In the genomic region with DNA sequence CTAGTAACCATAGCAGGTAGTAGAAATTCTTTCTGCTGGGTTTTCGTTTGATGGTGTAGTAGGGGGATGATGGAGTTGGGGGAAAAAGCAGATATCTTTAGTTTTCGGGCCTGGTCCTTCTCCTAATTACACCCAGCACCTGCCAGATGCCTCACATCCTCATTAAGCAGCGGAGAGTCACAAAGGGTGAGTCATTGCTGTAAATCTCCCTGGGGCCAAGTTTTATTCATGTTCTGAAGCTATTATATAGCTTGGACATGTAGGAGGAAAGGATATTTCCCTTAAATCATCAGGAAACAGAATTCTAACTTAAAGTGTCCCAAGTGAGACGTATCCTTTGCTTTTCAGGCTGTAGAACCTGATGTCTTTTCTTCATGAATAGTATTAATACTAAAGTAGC, we compare ENCODE assay signal across 15 cellular contexts. TPM values are rescaled to one million over a fixed set of nuclear protein-coding genes. Genes with fewer than 3 reads are reported as not detected.
DNase-seq lines count a peak whose midpoint lies in the region; ATAC-seq, FAIRE-seq and TF ChIP-seq lines count a peak whose summit lies in the region.
"Had no signal": no experiment of that assay in that cellular context is flagged by ENCODE, and none has a peak within 500 bp of the region (broad histone marks: within the 10 kb centered on the region; RNA-seq: fewer than 3 reads in every experiment).

No MANE protein-coding gene starts in this region.

- no peak overlapping the region for H2AFZ ChIP-seq in GM12878 (ENCODE audit: control insufficient read depth, low read depth, low read length)

- whole genome bisulfite sequencing in GM12878 (ENCODE audit: insufficient coverage, insufficient replicate concordance, low lambda C conversion rate, missing lambda C conversion rate), result 34% methylated on average over 4 of the region's 4 CpGs

- no peak for FAIRE-seq in GM12878 (lab: Jason Lieb, UNC)

- no peaks in the 10 kb centered on the region for H3K9me3 Mint-ChIP-seq in neural crest cell
- H3K9me3 Mint-ChIP-seq in CD4-positive, alpha-beta T cell, result no peaks in the 10 kb centered on the region
- H3K9me3 Mint-ChIP-seq: central memory CD8-positive, alpha-beta T cell had no signal

- no peaks in the 10 kb centered on the region for H3K36me3 ChIP-seq in GM12878 (ENCODE audit: control insufficient read depth in 2 of 2, insufficient read depth in 2 of 2, low read length in 1 of 2)
- H3K36me3 ChIP-seq: transverse colon had no signal

- DNase-seq in DMS53 (lab: John Stamatoyannopoulos, UW), result peak; percentile 39
- no peak for DNase-seq in DMS53 treated with DMSO at 0.1 percent for 48 hours (lab: John Stamatoyannopoulos, UW; ENCODE audit: unreplicated experiment)
- peak; percentile 29 for DNase-seq in MV-4-11 (lab: John Stamatoyannopoulos, UW)
- DNase-seq in GM12878 (ENCODE audit: low read depth, low spot score), result no peak
- no peak for DNase-seq in neural crest cell (ENCODE audit: low read depth, low spot score)
- DNase-seq in GM10266 (ENCODE audit: extremely low spot score), result no peak
- DNase-seq in G401 (ENCODE audit: low spot score), result no peak
- DNase-seq in CD4-positive, alpha-beta T cell, result no peak
- DNase-seq: 8988T; activated CD4-positive, alpha-beta T cell treated with anti-CD3 and anti-CD28 coated beads, Interleukin-2, amount 50 U/mL, for 48 hours; NCI-H1048; stimulated activated CD4-positive, alpha-beta T cell treated with anti-CD3 and anti-CD28 coated beads, Interleukin-4, amount 100 ng/mL, for 24 hours; transverse colon had no signal

- no peaks in the 10 kb centered on the region for H4K20me1 ChIP-seq in GM12878 (ENCODE audit: control insufficient read depth, insufficient read depth)

- no peak overlapping the region for H3K4me2 ChIP-seq in GM12878 (ENCODE audit: control insufficient read depth, insufficient read depth)

- no peaks in the 10 kb centered on the region for H3K9me3 ChIP-seq in GM12878 (replicated peaks; ENCODE audit: control insufficient read depth, insufficient read depth, low read length)
- no peaks in the 10 kb centered on the region for H3K9me3 ChIP-seq in CD4-positive, alpha-beta T cell (ENCODE audit: control insufficient read depth, low read length)
- H3K9me3 ChIP-seq: transverse colon had no signal

- intact Hi-C loops in GM12878 (cut with micrococcal nuclease; ENCODE audit: unreplicated experiment), result loop anchor here (10.0 kb wide), 1 partner anchor 212 kb away; no protein-coding TSS in a partner anchor
- intact Hi-C loops in CD4-positive, alpha-beta T cell (cut with DNase I, micrococcal nuclease), result loop anchor here in 1 of 2 experiments (5.0 kb wide), 1 partner anchor 145 kb away; no protein-coding TSS in a partner anchor

- H3K9ac ChIP-seq in GM12878 (ENCODE audit: control insufficient read depth, insufficient read depth, low read length), result no peak overlapping the region

- RAD21 ChIA-PET in GM12878 (lab: Charles Lee; ENCODE audit: unreplicated experiment), result interaction anchor here (0.6 to 3.0 kb wide), 6 partner anchors 11 to 245 kb away, joined by 3 to 14 read pairs (median 5); no protein-coding TSS in a partner anchor

- no peak for ATAC-seq in GM12878
- no peak for ATAC-seq in CD4-positive, alpha-beta T cell (ENCODE audit: poor library complexity)

- CTCF ChIA-PET in GM12878 (lab: Yijun Ruan, JAX), result interaction anchor here (0.7 to 7.9 kb wide), 8 partner anchors 10 to 245 kb away, joined by 3 to 115 read pairs (median 6); partner anchors contain the start of genes FOXJ2 and SLC2A3
- CTCF ChIA-PET in CD4-positive, alpha-beta T cell (lab: Charles Lee), result interaction anchor here (1.7 to 3.5 kb wide), 5 partner anchors 21 to 144 kb away, joined by 11 to 68 read pairs (median 14); no protein-coding TSS in a partner anchor

- TF ChIP-seq RAD21 in GM12878 (IDR thresholded peaks at IDR 0.05; ENCODE audit: insufficient read depth, low read depth, low read length), result no peak

- H3K4me1 ChIP-seq in GM12878 (ENCODE audit: control insufficient read depth, insufficient read depth, low read length), result no peaks in the 10 kb centered on the region

- SMC1A ChIA-PET in GM12878 (lab: Charles Lee; ENCODE audit: uncharacterized antibody, unreplicated experiment), result interaction anchor here (0.6 to 2.0 kb wide), 7 partner anchors 19 to 216 kb away, joined by 3 to 14 read pairs (median 6); no protein-coding TSS in a partner anchor

- H3K27me3 Mint-ChIP-seq in neural crest cell (ENCODE audit: low read depth), result peaks cover 4% of the 10 kb centered on the region
- no peaks in the 10 kb centered on the region for H3K27me3 Mint-ChIP-seq in CD4-positive, alpha-beta T cell
- H3K27me3 Mint-ChIP-seq: central memory CD8-positive, alpha-beta T cell had no signal

- in situ Hi-C loops in GM12878 (cut with MboI) (no loop called here), G401 (cut with HindIII; ENCODE audit: low sequenced_read_pairs) (no loop called here)

- H3K27ac ChIP-seq in GM12878 (ENCODE audit: control insufficient read depth, insufficient read depth), result no peak overlapping the region
- no peak overlapping the region for H3K27ac ChIP-seq in CD4-positive, alpha-beta T cell (ENCODE audit: low read depth, low read length)
- H3K27ac ChIP-seq: transverse colon had no signal

- H3K36me3 Mint-ChIP-seq in neural crest cell (ENCODE audit: low read depth), result no peaks in the 10 kb centered on the region
- peaks cover 6% of the 10 kb centered on the region for H3K36me3 Mint-ChIP-seq in CD4-positive, alpha-beta T cell (ENCODE audit: low read depth)

- no peak for TF ChIP-seq POLR2A in GM12878 (IDR thresholded peaks at IDR 0.05; ENCODE audit: low read depth, low read length)

- H3K4me3 ChIP-seq in GM12878, result no peak overlapping the region
- H3K4me3 ChIP-seq: transverse colon had no signal

- H3K4me1 Mint-ChIP-seq in neural crest cell, result peaks cover 5% of the 10 kb centered on the region
- H3K4me1 Mint-ChIP-seq in CD4-positive, alpha-beta T cell (ENCODE audit: low read depth), result peaks cover 43% of the 10 kb centered on the region

- POLR2A ChIA-PET in GM12878 (lab: Charles Lee), result interaction anchor here (1.1 to 2.7 kb wide), 2 partner anchors 11 kb away, joined by 4 to 13 read pairs; partner anchors contain the start of gene C3AR1
- POLR2A ChIA-PET in CD4-positive, alpha-beta T cell (lab: Charles Lee), result interaction anchor here (0.9 to 2.6 kb wide), 4 partner anchors 12 to 50 kb away, joined by 3 to 18 read pairs (median 6); partner anchors contain the start of gene FOXJ2

- no peaks in the 10 kb centered on the region for H3K27me3 ChIP-seq in GM12878 (replicated peaks in 1 of 2; ENCODE audit: control insufficient read depth in 2 of 2, insufficient read depth in 2 of 2, low read length in 1 of 2)
- no peaks in the 10 kb centered on the region for H3K27me3 ChIP-seq in CD4-positive, alpha-beta T cell (ENCODE audit: control insufficient read depth, insufficient read depth, low read length)
- H3K27me3 ChIP-seq: transverse colon had no signal

- peaks cover 10% of the 10 kb centered on the region for H3K79me2 ChIP-seq in GM12878 (ENCODE audit: control insufficient read depth, insufficient read depth, low read length)

- BruUV-seq in GM12878 (replicated peaks; lab: Mats Ljungman, UMichigan), result no TSS peak

- TF ChIP-seq CTCF in GM12878 (IDR thresholded peaks at IDR 0.05 in 2 of 3, conservative IDR thresholded peaks at IDR 0.05 in 1 of 3; ENCODE audit: control insufficient read depth in 2 of 3, extremely low read depth in 1 of 3, insufficient read depth in 1 of 3, low read depth in 3 of 3, low read length in 3 of 3) (no peak), neural crest cell (conservative IDR thresholded peaks at IDR 0.05) (no peak), GM10266 (IDR thresholded peaks at IDR 0.05; ENCODE audit: control insufficient read depth, insufficient read depth, low read depth, missing control alignments) (no peak)
- TF ChIP-seq CTCF in CD4-positive, alpha-beta T cell (IDR thresholded peaks at IDR 0.05), result no peak

- TF ChIP-seq EP300 in GM12878 (IDR thresholded peaks at IDR 0.05; ENCODE audit: borderline replicate concordance in 1 of 2, control insufficient read depth in 1 of 2, low read depth in 2 of 2, low read length in 2 of 2), result no peak

- H3K27ac Mint-ChIP-seq in neural crest cell (ENCODE audit: unreplicated experiment), result no peak overlapping the region
- H3K27ac Mint-ChIP-seq in CD4-positive, alpha-beta T cell, result no peak overlapping the region

- peak overlapping the region; percentile 28 for H3K4me3 Mint-ChIP-seq in neural crest cell
- H3K4me3 Mint-ChIP-seq in CD4-positive, alpha-beta T cell, result no peak overlapping the region
- H3K4me3 Mint-ChIP-seq: central memory CD8-positive, alpha-beta T cell had no signal

RNA-seq across cellular contexts. Expression of gene NECAP1, which starts 4.9 kb away (rescaled TPM):
- total RNA-seq in GM12878 (2013; cell fraction: nucleolus; rRNA removed), result 65.5 and 73.7 TPM in 2 replicates
- total RNA-seq in GM12878 (2014; rRNA removed) (26.9 and 35.6 TPM in 2 replicates), GM12878 (2014; rRNA removed; fragmentation: Illumina TruSeq; extraction: Trizol) (25.6 and 26.9 TPM in 2 replicates), GM12878 (2021) (18.5 and 18.9 TPM in 2 replicates), neural crest cell (25.7 and 27.3 TPM in 2 replicates)
- 11.4 TPM for polyA plus RNA-seq in GM12878 (2011; ENCODE audit: low read depth)
- polyA plus RNA-seq in GM12878 (2011; rRNA removed) (25.7 and 34.3 TPM in 2 replicates), GM12878 (2014; fragmentation: Illumina TruSeq; extraction: Trizol) (20.1 and 22.8 TPM in 2 replicates), GM12878 (2014; fragmentation: Nextera tagmentation; extraction: Ambion mirVana) (10 to 100 TPM; 16.7 to 22.3 TPM), GM12878 (2014; rRNA removed) (22.9 and 23.4 TPM in 2 replicates), GM12878 (2016; fragmentation: Nextera tagmentation; extraction: Ambion mirVana) (10 to 100 TPM; 22.2 to 24.3 TPM)
- 24.0 and 29.2 TPM in 2 replicates for polyA plus RNA-seq in GM12878 (2011; cell fraction: cytosol; rRNA removed)
- polyA plus RNA-seq in GM12878 (2011; cell fraction: nucleus; rRNA removed), result 31.9 and 33.0 TPM in 2 replicates
- 13.6 and 14.3 TPM in 2 replicates for polyA plus RNA-seq in GM12878 (2012)
- 25.3 and 36.3 TPM in 2 replicates for polyA minus RNA-seq in GM12878 (2011; rRNA and poly(A)+ RNA removed)
- polyA minus RNA-seq in GM12878 (2011; cell fraction: cytosol; rRNA and poly(A)+ RNA removed), result 8.4 and 12.5 TPM in 2 replicates
- 18.1 and 24.0 TPM in 2 replicates for polyA minus RNA-seq in GM12878 (2011; cell fraction: nucleus; rRNA and poly(A)+ RNA removed)
- 30.6 and 35.1 TPM in 2 replicates for total RNA-seq in G401 (2014; rRNA removed; shearing (Covaris generic))
- total RNA-seq in CD4-positive, alpha-beta T cell, result 100 to 1,000 TPM; 119 to 121 TPM

RNA-seq across cellular contexts. Expression of gene C3AR1, which starts 11.0 kb away (rescaled TPM):
- total RNA-seq in GM12878 (2013; cell fraction: nucleolus; rRNA removed), result not detected in 2 replicates
- total RNA-seq in GM12878 (2014; rRNA removed) (not detected in 2 replicates), GM12878 (2014; rRNA removed; fragmentation: Illumina TruSeq; extraction: Trizol) (not detected in 2 replicates), GM12878 (2021) (0.10 and 0.19 TPM in 2 replicates), neural crest cell (not detected in 2 replicates)
- not detected for polyA plus RNA-seq in GM12878 (2011; ENCODE audit: low read depth)
- polyA plus RNA-seq in GM12878 (2011; rRNA removed) (not detected in 2 replicates), GM12878 (2014; fragmentation: Illumina TruSeq; extraction: Trizol) (0.10 TPM in 1 of 2 replicates, not detected in the other), GM12878 (2014; fragmentation: Nextera tagmentation; extraction: Ambion mirVana) (under 1 TPM in 1 of 2 experiments, not detected in 1; 0.19 TPM), GM12878 (2014; rRNA removed) (0.10 and 0.42 TPM in 2 replicates), GM12878 (2016; fragmentation: Nextera tagmentation; extraction: Ambion mirVana) (under 1 TPM in 1 of 2 experiments, not detected in 1; 0.08 TPM)
- not detected in 2 replicates for polyA plus RNA-seq in GM12878 (2011; cell fraction: cytosol; rRNA removed)
- not detected in 2 replicates for polyA plus RNA-seq in GM12878 (2011; cell fraction: nucleus; rRNA removed)
- polyA plus RNA-seq in GM12878 (2012), result 0.08 TPM in 1 of 2 replicates, not detected in the other
- not detected in 2 replicates for polyA minus RNA-seq in GM12878 (2011; rRNA and poly(A)+ RNA removed)
- not detected in 2 replicates for polyA minus RNA-seq in GM12878 (2011; cell fraction: cytosol; rRNA and poly(A)+ RNA removed)
- polyA minus RNA-seq in GM12878 (2011; cell fraction: nucleus; rRNA and poly(A)+ RNA removed), result not detected in 2 replicates
- total RNA-seq in G401 (2014; rRNA removed; shearing (Covaris generic)), result not detected in 2 replicates
- total RNA-seq in CD4-positive, alpha-beta T cell, result 1 to 10 TPM; 1.4 TPM
- polyA plus RNA-seq: neural cell had no signal

RNA-seq across cellular contexts. Expression of gene FOXJ2, which starts 44.7 kb away (rescaled TPM):
- 7.9 and 9.2 TPM in 2 replicates for total RNA-seq in GM12878 (2013; cell fraction: nucleolus; rRNA removed)
- total RNA-seq in GM12878 (2014; rRNA removed), result 4.2 and 4.7 TPM in 2 replicates
- 2.8 and 2.9 TPM in 2 replicates for total RNA-seq in GM12878 (2014; rRNA removed; fragmentation: Illumina TruSeq; extraction: Trizol)
- 7.9 and 9.3 TPM in 2 replicates for total RNA-seq in GM12878 (2021)
- 3.8 TPM for polyA plus RNA-seq in GM12878 (2011; ENCODE audit: low read depth)
- polyA plus RNA-seq in GM12878 (2011; rRNA removed), result 3.0 and 3.9 TPM in 2 replicates
- polyA plus RNA-seq in GM12878 (2011; cell fraction: cytosol; rRNA removed), result 3.0 and 4.3 TPM in 2 replicates
- 6.9 and 7.8 TPM in 2 replicates for polyA plus RNA-seq in GM12878 (2011; cell fraction: nucleus; rRNA removed)
- 5.0 and 5.8 TPM in 2 replicates for polyA plus RNA-seq in GM12878 (2012)
- polyA plus RNA-seq in GM12878 (2014; fragmentation: Illumina TruSeq; extraction: Trizol), result 8.5 and 9.1 TPM in 2 replicates
- polyA plus RNA-seq in GM12878 (2014; fragmentation: Nextera tagmentation; extraction: Ambion mirVana), result 1 to 10 TPM; 1.4 to 2.2 TPM
- polyA plus RNA-seq in GM12878 (2014; rRNA removed), result 6.5 and 6.6 TPM in 2 replicates
- polyA plus RNA-seq in GM12878 (2016; fragmentation: Nextera tagmentation; extraction: Ambion mirVana), result 1 to 10 TPM; 5.4 to 6.1 TPM
- polyA minus RNA-seq in GM12878 (2011; rRNA and poly(A)+ RNA removed), result 3.9 and 4.7 TPM in 2 replicates
- 2.3 and 4.3 TPM in 2 replicates for polyA minus RNA-seq in GM12878 (2011; cell fraction: cytosol; rRNA and poly(A)+ RNA removed)
- 2.2 and 3.2 TPM in 2 replicates for polyA minus RNA-seq in GM12878 (2011; cell fraction: nucleus; rRNA and poly(A)+ RNA removed)
- 14.1 and 15.4 TPM in 2 replicates for total RNA-seq in neural crest cell
- 3.4 and 8.1 TPM in 2 replicates for total RNA-seq in G401 (2014; rRNA removed; shearing (Covaris generic))
- 10 to 100 TPM; 36.3 to 38.5 TPM for total RNA-seq in CD4-positive, alpha-beta T cell

RNA-seq across cellular contexts. Expression of gene CLEC4A, which starts 46.2 kb away (rescaled TPM):
- 0.90 and 1.5 TPM in 2 replicates for total RNA-seq in GM12878 (2013; cell fraction: nucleolus; rRNA removed)
- total RNA-seq in GM12878 (2014; rRNA removed), result 0.27 and 0.62 TPM in 2 replicates
- total RNA-seq in GM12878 (2014; rRNA removed; fragmentation: Illumina TruSeq; extraction: Trizol), result 0.72 and 0.74 TPM in 2 replicates
- total RNA-seq in GM12878 (2021), result 0.58 and 1.5 TPM in 2 replicates
- 16.3 TPM for polyA plus RNA-seq in GM12878 (2011; ENCODE audit: low read depth)
- polyA plus RNA-seq in GM12878 (2011; rRNA removed), result 1.3 and 1.7 TPM in 2 replicates
- polyA plus RNA-seq in GM12878 (2011; cell fraction: cytosol; rRNA removed), result 0.32 and 0.97 TPM in 2 replicates
- polyA plus RNA-seq in GM12878 (2011; cell fraction: nucleus; rRNA removed), result 2.1 and 2.7 TPM in 2 replicates
- 4.1 and 4.7 TPM in 2 replicates for polyA plus RNA-seq in GM12878 (2012)
- 0.44 and 0.88 TPM in 2 replicates for polyA plus RNA-seq in GM12878 (2014; fragmentation: Illumina TruSeq; extraction: Trizol)
- 1 to 10 TPM; 1.9 to 2.1 TPM for polyA plus RNA-seq in GM12878 (2014; fragmentation: Nextera tagmentation; extraction: Ambion mirVana)
- polyA plus RNA-seq in GM12878 (2014; rRNA removed), result 1.0 and 1.2 TPM in 2 replicates
- under 1 TPM; 0.84 to 0.91 TPM for polyA plus RNA-seq in GM12878 (2016; fragmentation: Nextera tagmentation; extraction: Ambion mirVana)
- polyA minus RNA-seq in GM12878 (2011; rRNA and poly(A)+ RNA removed), result 1.1 TPM in 1 of 2 replicates, not detected in the other
- not detected in 2 replicates for polyA minus RNA-seq in GM12878 (2011; cell fraction: cytosol; rRNA and poly(A)+ RNA removed)
- 0.36 and 0.86 TPM in 2 replicates for polyA minus RNA-seq in GM12878 (2011; cell fraction: nucleus; rRNA and poly(A)+ RNA removed)
- total RNA-seq in neural crest cell, result not detected in 2 replicates
- not detected in 2 replicates for total RNA-seq in G401 (2014; rRNA removed; shearing (Covaris generic))
- total RNA-seq in CD4-positive, alpha-beta T cell, result 1 to 10 TPM in 1 of 2 experiments, under 1 TPM in 1; 0.39 to 1.0 TPM

Comparison
In these comparisons a context has a peak if more than half of its experiments do, and no peak if none do; other contexts are left out.
1. DNase-seq: peak in DMS53 (single experiment) and MV-4-11 (single experiment); none in DMS53 treated with DMSO at 0.1 percent for 48 hours (single experiment), GM12878 (single experiment), neural crest cell (single experiment), GM10266 (single experiment), G401 (single experiment) and CD4-positive, alpha-beta T cell (0 of 10).